Comparison of ENCODE assay signal across 8 cellular contexts in genomic region chr1:185317886-185318310, GRCh38. TPM values are rescaled to one million over a fixed set of nuclear protein-coding genes. Genes with fewer than 3 reads are reported as not detected.
DNase-seq lines count a peak whose midpoint lies in the region; ATAC-seq, FAIRE-seq and TF ChIP-seq lines count a peak whose summit lies in the region.

No MANE protein-coding gene starts in this region.

- FAIRE-seq in frontal cortex (lab: Jason Lieb, UNC), result no peak

- H3K4me3 ChIP-seq in AG10803 (ENCODE audit: low read length), result peak overlapping the region; percentile 89

- ATAC-seq in GM18909 (IDR thresholded peaks at IDR 0.05; ENCODE audit: poor library complexity, unreplicated experiment) (peak; percentile 52), HG03139 (IDR thresholded peaks at IDR 0.05; ENCODE audit: unreplicated experiment) (peak; percentile 38)

- peak; percentile 27 for DNase-seq in AG10803 (ENCODE audit: low read depth)
- DNase-seq in NOMO-1 (lab: John Stamatoyannopoulos, UW; ENCODE audit: unreplicated experiment in 2 of 2), result peak; percentile 84 to 85
- peak; percentile 59 for DNase-seq in activated T-helper 1 cell treated with Interleukin-2 at 50 U/mL for 16 hours (ENCODE audit: low read depth)
- DNase-seq in frontal cortex (ENCODE audit: low spot score in 2 of 2), result peak; percentile 20 to 33
- peak; percentile 70 for DNase-seq in pons (ENCODE audit: low spot score)
- peak; percentile 54 for DNase-seq in ureter (ENCODE audit: low spot score)

- no peak for TF ChIP-seq CTCF in AG10803 (conservative IDR thresholded peaks at IDR 0.05; ENCODE audit: low read length)

RNA-seq across cellular contexts. Expression of gene IVNS1ABP, which starts 0.9 kb away (rescaled TPM):
- 182 TPM for total RNA-seq in frontal cortex
- 73.6 TPM for total RNA-seq in ureter

Comparison
In these comparisons a context has a peak if more than half of its experiments do, and no peak if none do; other contexts are left out.
1. Peak in every context shown above with its lines: DNase-seq, ATAC-seq and H3K4me3 ChIP-seq.
2. DNase-seq: peak in every context shown above with its lines; median percentile 84 in NOMO-1; 70 in pons; 59 in activated T-helper 1 cell treated with Interleukin-2 at 50 U/mL for 16 hours; 54 in ureter; 27 in AG10803; 26 in frontal cortex.